ENCODE assay signal across 16 cellular contexts in genomic region chr2:31580321-31581117, GRCh38. TPM values are rescaled to one million over a fixed set of nuclear protein-coding genes. Genes with fewer than 3 reads are reported as not detected.
A peak's percentile ranks its signal among the peaks of the same experiment; 100 is the strongest.
DNase-seq lines count a peak whose midpoint lies in the region; ATAC-seq and TF ChIP-seq lines count a peak whose summit lies in the region.
"Had no signal": no experiment of that assay in that cellular context is flagged by ENCODE, and none has a peak within 500 bp of the region (broad histone marks: within the 10 kb centered on the region; RNA-seq: fewer than 3 reads in every experiment).

SRD5A2 (minus strand) TSS chr2:31580938; CDS start chr2:31580900, 38 bp downstream.

- peak; percentile 83 for ATAC-seq in left lobe of liver
- ATAC-seq: body of pancreas, HCT116, pancreas had no signal

- TF ChIP-seq CTCF in suprapubic skin (IDR thresholded peaks at IDR 0.05) = no peak

- H3K36me3 ChIP-seq in suprapubic skin = no peaks in the 10 kb centered on the region
- H3K36me3 ChIP-seq: pancreas, thyroid gland had no signal

- H3K9me3 ChIP-seq in suprapubic skin = no peaks in the 10 kb centered on the region
- H3K9me3 ChIP-seq: body of pancreas, pancreas, thyroid gland had no signal

- H3K27me3 ChIP-seq in suprapubic skin = peaks cover 35% of the 10 kb centered on the region
- H3K27me3 ChIP-seq: body of pancreas had no signal

- TF ChIP-seq POLR2A in suprapubic skin (IDR thresholded peaks at IDR 0.05) = no peak

- peak within 1 kb of the TSS; percentile 11 for H3K4me3 ChIP-seq in suprapubic skin
- H3K4me3 ChIP-seq: body of pancreas, pancreas, thyroid gland had no signal

- DNase-seq in NCI-H2227 (lab: John Stamatoyannopoulos, UW; ENCODE audit: unreplicated experiment) = peak; percentile 2
- DNase-seq in NCI-H2227 treated with DMSO at 0.1 percent for 48 hours (lab: John Stamatoyannopoulos, UW) = no peak
- DNase-seq in ecto neural progenitor cell (ENCODE audit: low spot score) = peak; percentile 62
- DNase-seq in left lobe of liver (ENCODE audit: low spot score) = peak; percentile 54
- DNase-seq in suprapubic skin (ENCODE audit: low spot score in 2 of 2) = no peak
- no peak for DNase-seq in HT-29 (ENCODE audit: low spot score)
- no peak for DNase-seq in T1000 (lab: John Stamatoyannopoulos, UW)
- no peak for DNase-seq in middle frontal gyrus (ENCODE audit: extremely low spot score, low spot score)
- DNase-seq: activated effector memory CD4-positive, alpha-beta T cell treated with anti-CD3 and anti-CD28 coated beads, Interleukin-2, amount 50 U/mL, for 16 hours; body of pancreas; effector memory CD4-positive, alpha-beta T cell; NCI-H446; thyroid gland had no signal

- H3K27ac ChIP-seq in suprapubic skin = no peak within 1 kb of the TSS
- H3K27ac ChIP-seq: body of pancreas, pancreas, thyroid gland had no signal

- TF ChIP-seq EP300 in suprapubic skin (IDR thresholded peaks at IDR 0.05) = no peak

- 1% methylated on average over 18 of the region's 76 CpGs for WGBS in suprapubic skin

- peaks cover 9% of the 10 kb centered on the region for H3K4me1 ChIP-seq in suprapubic skin
- H3K4me1 ChIP-seq: body of pancreas, pancreas, thyroid gland had no signal

RNA-seq across cellular contexts. Expression of gene SRD5A2, which starts in this region (rescaled TPM):
- total RNA-seq in left lobe of liver (7.6 TPM), suprapubic skin (not detected)
- not detected in 2 replicates for total RNA-seq in HT-29 (2014; rRNA removed; shearing (Covaris generic))
- total RNA-seq: lung microvascular endothelial cell, pancreas had no signal

Comparison
In these comparisons a context has a peak if more than half of its experiments do, and no peak if none do; other contexts are left out.
1. DNase-seq: peak in NCI-H2227 (single experiment), ecto neural progenitor cell (single experiment) and left lobe of liver (single experiment); none in NCI-H2227 treated with DMSO at 0.1 percent for 48 hours (single experiment), suprapubic skin (0 of 2), HT-29 (single experiment), T1000 (single experiment) and middle frontal gyrus (single experiment).